Comparison of ENCODE assay signal across 8 cellular contexts in genomic region chr1:110554871-110555801, GRCh38. TPM values are rescaled to one million over a fixed set of nuclear protein-coding genes. Genes with fewer than 3 reads are reported as not detected.
DNase-seq lines count a peak whose midpoint lies in the region; ATAC-seq and TF ChIP-seq lines count a peak whose summit lies in the region.

No MANE protein-coding gene starts in this region.

- peaks cover 67% of the 10 kb centered on the region for H3K27me3 Mint-ChIP-seq in activated CD4-positive, alpha-beta T cell treated with anti-CD3 and anti-CD28 coated beads, Interleukin-2, amount 10 ng/mL, durations not matched to agents 24 days and 14 days

- H3K9me2 ChIP-seq in HCT116 (ENCODE audit: insufficient read depth) = no peaks in the 10 kb centered on the region

- no peaks in the 10 kb centered on the region for H3K9me3 Mint-ChIP-seq in activated CD4-positive, alpha-beta T cell treated with anti-CD3 and anti-CD28 coated beads, Interleukin-2, amount 10 ng/mL, durations not matched to agents 24 days and 14 days

- no peak overlapping the region for H2AFZ ChIP-seq in HCT116 (ENCODE audit: low read depth, low read length, poor library complexity, severe bottlenecking)

- CTCF ChIA-PET in HCT116 (lab: Charles Lee) = no interaction called here

- TF ChIP-seq RAD21 in HCT116 (IDR thresholded peaks at IDR 0.05; ENCODE audit: low read depth) (no peak; the same call in 1 of the 2 replicates), liver (IDR thresholded peaks at IDR 0.05) (peak; percentile 33 to 68)

- no peak for TF ChIP-seq POLR2A in HCT116 (IDR thresholded peaks at IDR 0.05; ENCODE audit: borderline replicate concordance, extremely low read depth, insufficient read depth, insufficient read length)

- DNase-seq in AG10803 (ENCODE audit: low read depth) = peak; percentile 12
- no peak for DNase-seq in HCT116 (ENCODE audit: low read depth, low spot score)
- peak; percentile 86 for DNase-seq in activated CD4-positive, alpha-beta T cell treated with anti-CD3 and anti-CD28 coated beads, Interleukin-2, amount 10 ng/mL, durations not matched to agents 24 days and 14 days
- DNase-seq in colonic mucosa = peak; percentile 19
- DNase-seq in stimulated activated CD4-positive, alpha-beta T cell treated with anti-CD3 and anti-CD28 coated beads, TNF-alpha, amount 100 ng/mL, for 4 hours (ENCODE audit: low read depth in 3 of 3) = peak; percentile 33 to 45 (median 38)
- no peak for DNase-seq in HK-2 (ENCODE audit: unreplicated experiment)
- no peak for DNase-seq in SIG-M5 treated with dmso at 0.1 percent for 504 hours (lab: John Stamatoyannopoulos, UW; ENCODE audit: unreplicated experiment)

- no peak overlapping the region for H3K4me3 Mint-ChIP-seq in activated CD4-positive, alpha-beta T cell treated with anti-CD3 and anti-CD28 coated beads, Interleukin-2, amount 10 ng/mL, durations not matched to agents 24 days and 14 days

- BruUV-seq in HCT116 (replicated peaks; lab: Mats Ljungman, UMichigan) = no TSS peak

- H3K4me1 Mint-ChIP-seq in activated CD4-positive, alpha-beta T cell treated with anti-CD3 and anti-CD28 coated beads, Interleukin-2, amount 10 ng/mL, durations not matched to agents 24 days and 14 days = no peaks in the 10 kb centered on the region

- H3K9me3 ChIP-seq in HCT116 (ENCODE audit: control insufficient read depth in 1 of 2, insufficient read depth in 1 of 2, low read depth in 1 of 2, low read length in 2 of 2) (no peaks in the 10 kb centered on the region), colonic mucosa (no peaks in the 10 kb centered on the region), liver (ENCODE audit: control insufficient read depth in 4 of 4, low read length in 3 of 4) (no peaks in the 10 kb centered on the region)

- TF ChIP-seq CTCF in AG10803 (conservative IDR thresholded peaks at IDR 0.05; ENCODE audit: low read length) = peak; percentile 52
- peak in 2 of 3 experiments; percentile 42 to 54; a peak in 4 of 6 replicates for TF ChIP-seq CTCF in HCT116 (IDR thresholded peaks at IDR 0.05 in 2 of 3, conservative IDR thresholded peaks at IDR 0.05 in 1 of 3; ENCODE audit: borderline replicate concordance in 1 of 3, insufficient read depth in 1 of 3, low read depth in 2 of 3, low read length in 2 of 3)
- peak; percentile 63 for TF ChIP-seq CTCF in colonic mucosa (IDR thresholded peaks at IDR 0.05)
- TF ChIP-seq CTCF in liver (IDR thresholded peaks at IDR 0.05; ENCODE audit: low read depth, low read length, missing input control) = peak; percentile 55

- RAD21 ChIA-PET in HCT116 (lab: Charles Lee; ENCODE audit: low non-redundant PET in 1 of 2, low total read pairs in 2 of 2, uncharacterized antibody in 2 of 2, unreplicated experiment in 2 of 2) = no interaction called here

- H3K27ac ChIP-seq in HCT116 (ENCODE audit: low read depth, low read length) (no peak overlapping the region), colonic mucosa (no peak overlapping the region), liver (ENCODE audit: low read depth in 1 of 2, low read length in 2 of 2) (no peak overlapping the region)

- ATAC-seq in HCT116 = peak; percentile 84

- H3K4me3 ChIP-seq in AG10803 (ENCODE audit: low read length) (no peak overlapping the region), HCT116 (replicated peaks in 1 of 2; ENCODE audit: low read depth in 1 of 2, low read length in 2 of 2) (no peak overlapping the region), colonic mucosa (peak overlapping the region; percentile 16), liver (ENCODE audit: low read depth in 1 of 3, low read length in 3 of 3) (peak overlapping the region in 2 of 3 donors; percentile 5 to 45)

- no peaks in the 10 kb centered on the region for H3K36me3 Mint-ChIP-seq in activated CD4-positive, alpha-beta T cell treated with anti-CD3 and anti-CD28 coated beads, Interleukin-2, amount 10 ng/mL, durations not matched to agents 24 days and 14 days (ENCODE audit: low read depth)

- 11% methylated on average over 53 of the region's 53 CpGs for WGBS in liver

- no peaks in the 10 kb centered on the region for H3K36me3 ChIP-seq in HCT116 (ENCODE audit: control insufficient read depth in 1 of 2, insufficient read depth in 2 of 2, low read length in 2 of 2)
- no peaks in the 10 kb centered on the region for H3K36me3 ChIP-seq in colonic mucosa
- H3K36me3 ChIP-seq in liver (ENCODE audit: control insufficient read depth in 4 of 4, insufficient read depth in 3 of 4, low read depth in 1 of 4, low read length in 3 of 4) = no peaks in the 10 kb centered on the region

- intact Hi-C loops in HCT116 (cut with micrococcal nuclease) (no loop called here), colonic mucosa (cut with DNase I) (loop anchor here (5.0 kb wide), 1 partner anchor 62 kb away; no protein-coding TSS in a partner anchor)
- intact Hi-C loops in activated CD4-positive, alpha-beta T cell treated with anti-CD3 and anti-CD28 coated beads, Interleukin-2, amount 10 ng/mL, durations not matched to agents 24 days and 14 days (cut with micrococcal nuclease) = loop anchor here (10.0 kb wide), 1 partner anchor 230 kb away; no protein-coding TSS in a partner anchor

- H3K27ac Mint-ChIP-seq in activated CD4-positive, alpha-beta T cell treated with anti-CD3 and anti-CD28 coated beads, Interleukin-2, amount 10 ng/mL, durations not matched to agents 24 days and 14 days = no peak overlapping the region

- no peaks in the 10 kb centered on the region for H3K79me2 ChIP-seq in HCT116 (ENCODE audit: insufficient read depth, low read length)

- no peaks in the 10 kb centered on the region for H3K4me1 ChIP-seq in HCT116 (ENCODE audit: control insufficient read depth in 1 of 2, insufficient read depth in 2 of 2, low read length in 2 of 2)
- H3K4me1 ChIP-seq in colonic mucosa = no peaks in the 10 kb centered on the region
- peaks cover 0 to 5% (median under 1%) of the 10 kb centered on the region in 4 donors for H3K4me1 ChIP-seq in liver (ENCODE audit: control insufficient read depth in 4 of 4, insufficient read depth in 4 of 4, low read length in 3 of 4)

- no peak overlapping the region for H3K4me2 ChIP-seq in HCT116 (ENCODE audit: low read length)

- peaks cover 58% of the 10 kb centered on the region for H3K27me3 ChIP-seq in HCT116 (ENCODE audit: insufficient read depth, low read length)
- peaks cover 12% of the 10 kb centered on the region for H3K27me3 ChIP-seq in colonic mucosa
- H3K27me3 ChIP-seq in liver (ENCODE audit: control insufficient read depth in 4 of 4, insufficient read depth in 4 of 4, low read length in 3 of 4) = peaks cover 4 to 6% (median 5%) of the 10 kb centered on the region in 4 donors

- H4K20me1 ChIP-seq in HCT116 (ENCODE audit: insufficient read depth) = no peaks in the 10 kb centered on the region

- POLR2A ChIA-PET in HCT116 (lab: Charles Lee) = no interaction called here

- no peak overlapping the region for H3K9ac ChIP-seq in HCT116 (ENCODE audit: low read length)
- peak overlapping the region in 1 of 2 donors; percentile 43 for H3K9ac ChIP-seq in colonic mucosa (ENCODE audit: low read depth in 2 of 2, low read length in 2 of 2)
- no peak overlapping the region for H3K9ac ChIP-seq in liver (ENCODE audit: low read depth in 1 of 2, low read length in 2 of 2)

TF ChIP-seq in HCT116, 20 proteins besides CTCF, POLR2A, EP300 and RAD21:
- TF ChIP-seq EGR1 (IDR thresholded peaks at IDR 0.05; ENCODE audit: low read depth) = peak; percentile 57
- no peak for TF ChIP-seq ZNF274 (IDR thresholded peaks at IDR 0.05; ENCODE audit: low read depth, low read length)

TF ChIP-seq in liver, 16 proteins besides CTCF, POLR2A, EP300 and RAD21:
- TF ChIP-seq SP1 (IDR thresholded peaks at IDR 0.05) (no peak), EGR1 (IDR thresholded peaks at IDR 0.05; ENCODE audit: low read depth in 2 of 2) (peak; percentile 71 to 79)

RNA-seq across cellular contexts. Expression of gene KCNA10, which starts 36.2 kb away (rescaled TPM):
- total RNA-seq in HCT116 (2021; ENCODE audit: unreplicated experiment) (not detected), colonic mucosa (not detected), liver (not detected)
- polyA plus RNA-seq in HCT116 (2012) = not detected in 2 replicates
- total RNA-seq in activated CD4-positive, alpha-beta T cell treated with anti-CD3 and anti-CD28 coated beads, Interleukin-2, amount 10 ng/mL, durations not matched to agents 24 days and 14 days = not detected in 2 replicates
- polyA plus RNA-seq in liver = not detected

RNA-seq across cellular contexts. Expression of gene KCNA2, which starts 51.0 kb away (rescaled TPM):
- total RNA-seq in HCT116 (2021; ENCODE audit: unreplicated experiment) (not detected), colonic mucosa (under 1 TPM; 0.17 to 0.61 TPM), liver (under 1 TPM in 1 of 2 donors, not detected in 1; 0.08 TPM)
- polyA plus RNA-seq in HCT116 (2012) = not detected in 2 replicates
- 0.36 and 0.58 TPM in 2 replicates for total RNA-seq in activated CD4-positive, alpha-beta T cell treated with anti-CD3 and anti-CD28 coated beads, Interleukin-2, amount 10 ng/mL, durations not matched to agents 24 days and 14 days
- under 1 TPM in 1 of 2 donors, not detected in 1; 0.02 TPM for polyA plus RNA-seq in liver

Comparison
In these comparisons a context has a peak if more than half of its experiments do, and no peak if none do; other contexts are left out.
1. DNase-seq: peak in AG10803 (single experiment), activated CD4-positive, alpha-beta T cell treated with anti-CD3 and anti-CD28 coated beads, Interleukin-2, amount 10 ng/mL, durations not matched to agents 24 days and 14 days (single experiment), colonic mucosa (single experiment) and stimulated activated CD4-positive, alpha-beta T cell treated with anti-CD3 and anti-CD28 coated beads, TNF-alpha, amount 100 ng/mL, for 4 hours (3 of 3); none in HCT116 (single experiment), HK-2 (single experiment) and SIG-M5 treated with dmso at 0.1 percent for 504 hours (single experiment).
2. H3K4me3 ChIP-seq: peak in colonic mucosa (single experiment) and liver (2 of 3); none in AG10803 (single experiment) and HCT116 (0 of 2).
3. Peak in every context shown above with its lines, with median percentiles within 50 percentile points of each other: CTCF ChIP-seq.